In the genomic region with DNA sequence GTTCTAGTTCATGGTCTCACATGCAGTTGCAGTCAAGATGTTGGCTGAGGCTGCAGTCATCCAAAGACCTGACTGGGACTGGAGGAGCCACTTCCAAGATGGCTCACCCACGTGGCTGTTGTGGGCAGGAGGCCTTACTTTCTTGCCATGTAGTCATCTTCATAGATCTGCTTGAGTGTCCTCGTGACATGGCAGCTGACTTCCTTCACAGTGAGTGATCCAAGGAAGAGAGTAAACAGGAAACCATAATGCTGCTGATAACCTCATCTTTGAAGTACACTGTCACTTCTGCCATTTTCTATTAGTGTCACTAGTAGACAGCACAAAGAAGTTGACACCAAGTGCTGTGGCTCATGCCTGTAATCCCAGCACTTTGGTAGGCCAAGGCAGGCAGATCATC, we compare ENCODE assay signal across 9 cellular contexts. TPM values are rescaled to one million over a fixed set of nuclear protein-coding genes. Genes with fewer than 3 reads are reported as not detected.
A peak's percentile ranks its signal among the peaks of the same experiment; 100 is the strongest.
DNase-seq lines count a peak whose midpoint lies in the region; ATAC-seq and TF ChIP-seq lines count a peak whose summit lies in the region.
"Had no signal": no experiment of that assay in that cellular context is flagged by ENCODE, and none has a peak within 500 bp of the region (broad histone marks: within the 10 kb centered on the region; RNA-seq: fewer than 3 reads in every experiment).

No MANE protein-coding gene starts in this region.

- H3K23ac ChIP-seq in trophoblast cell (ENCODE audit: low read length), result no peak overlapping the region

- H3K79me2 ChIP-seq in trophoblast cell (ENCODE audit: control insufficient read depth, insufficient read depth, low read length, poor library complexity), result no peaks in the 10 kb centered on the region

- H3K27me3 Mint-ChIP-seq in IgD-negative memory B cell, result no peaks in the 10 kb centered on the region
- H3K27me3 Mint-ChIP-seq in activated T-cell treated with anti-CD3 and anti-CD28 coated beads, Interleukin-2, amount 50 U/mL, for 72 hours (ENCODE audit: low read depth), result peaks cover 14% of the 10 kb centered on the region

- no peak overlapping the region for H2BK12ac ChIP-seq in trophoblast cell (ENCODE audit: low read length)

- no peaks in the 10 kb centered on the region for H3K79me1 ChIP-seq in trophoblast cell (ENCODE audit: low read length)

- H3K4me1 ChIP-seq in trophoblast cell (ENCODE audit: control insufficient read depth in 1 of 2, insufficient read depth in 2 of 2, low read length in 2 of 2), result no peaks in the 10 kb centered on the region
- H3K4me1 ChIP-seq: body of pancreas had no signal

- H2BK5ac ChIP-seq in trophoblast cell (ENCODE audit: low read depth, low read length, poor library complexity), result no peak overlapping the region

- no peaks in the 10 kb centered on the region for H3K27me3 ChIP-seq in trophoblast cell (ENCODE audit: insufficient read depth, low read length)
- H3K27me3 ChIP-seq: body of pancreas had no signal

- no peak overlapping the region for H3K4me3 ChIP-seq in trophoblast cell (ENCODE audit: low read depth, low read length)
- H3K4me3 ChIP-seq: body of pancreas had no signal

- H4K91ac ChIP-seq in trophoblast cell (ENCODE audit: low read depth, low read length), result no peak overlapping the region

- CTCF ChIA-PET in HEK293T (lab: Yijun Ruan, JAX), result no interaction called here

- no peak overlapping the region for H3K4ac ChIP-seq in trophoblast cell (ENCODE audit: low read depth, low read length)

- no peak overlapping the region for H3K4me2 ChIP-seq in trophoblast cell (ENCODE audit: low read length)

- WGBS in trophoblast cell (ENCODE audit: extremely low coverage, insufficient coverage, insufficient read length), result no CpG with 5 or more reads among the region's 2 CpGs

- H4K8ac ChIP-seq in trophoblast cell (ENCODE audit: low read depth, low read length), result no peak overlapping the region

- no peaks in the 10 kb centered on the region for H3K36me3 Mint-ChIP-seq in IgD-negative memory B cell
- no peaks in the 10 kb centered on the region for H3K36me3 Mint-ChIP-seq in activated T-cell treated with anti-CD3 and anti-CD28 coated beads, Interleukin-2, amount 50 U/mL, for 72 hours (ENCODE audit: insufficient read depth in 2 of 2)

- no peaks in the 10 kb centered on the region for H3K36me3 ChIP-seq in trophoblast cell (ENCODE audit: control insufficient read depth in 1 of 2, insufficient read depth in 2 of 2, low read length in 2 of 2)

- peaks cover 18 to 25% (median 21%) of the 10 kb centered on the region in 3 donors for H3K4me1 Mint-ChIP-seq in IgD-negative memory B cell
- H3K4me1 Mint-ChIP-seq in activated T-cell treated with anti-CD3 and anti-CD28 coated beads, Interleukin-2, amount 50 U/mL, for 72 hours (ENCODE audit: low read depth), result peaks cover 42% of the 10 kb centered on the region

- no peak overlapping the region for H3K9ac ChIP-seq in trophoblast cell (ENCODE audit: low read length)

- POLR2A ChIA-PET in HEK293T (lab: Yijun Ruan, JAX), result no interaction called here

- no peak overlapping the region for H2AK5ac ChIP-seq in trophoblast cell (ENCODE audit: low read length)

- H3K4me3 Mint-ChIP-seq in IgD-negative memory B cell, result peak overlapping the region in 3 of 4 donors; percentile 2 to 72 (median 28)
- peak overlapping the region in 1 of 2 donors; percentile 16 for H3K4me3 Mint-ChIP-seq in activated T-cell treated with anti-CD3 and anti-CD28 coated beads, Interleukin-2, amount 50 U/mL, for 72 hours

- H4K12ac ChIP-seq in trophoblast cell (ENCODE audit: low read depth, low read length), result no peak overlapping the region

- peaks cover 0 to 3% (median 0%) of the 10 kb centered on the region in 3 donors for H3K9me3 Mint-ChIP-seq in IgD-negative memory B cell
- peaks cover 3 to 6% of the 10 kb centered on the region in 2 donors for H3K9me3 Mint-ChIP-seq in activated T-cell treated with anti-CD3 and anti-CD28 coated beads, Interleukin-2, amount 50 U/mL, for 72 hours

- no peak overlapping the region for H3K27ac ChIP-seq in trophoblast cell (ENCODE audit: low read depth, low read length)
- H3K27ac ChIP-seq: body of pancreas had no signal

- ATAC-seq in GM19438 (IDR thresholded peaks at IDR 0.05; ENCODE audit: low read depth, unreplicated experiment), result peak; percentile 65
- ATAC-seq in activated T-cell treated with anti-CD3 and anti-CD28 coated beads, Interleukin-2, amount 50 U/mL, for 72 hours (replicated peaks in 1 of 2), result peak; percentile 87 to 89
- ATAC-seq: body of pancreas had no signal

- H3K14ac ChIP-seq in trophoblast cell (ENCODE audit: low read length), result no peak overlapping the region

- no peak overlapping the region for H2AFZ ChIP-seq in trophoblast cell (ENCODE audit: insufficient read depth, low read length, poor library complexity)

- no peak overlapping the region for H2BK120ac ChIP-seq in trophoblast cell (ENCODE audit: insufficient read depth, low read length, poor library complexity)

- H3K27ac Mint-ChIP-seq in IgD-negative memory B cell, result peak overlapping the region; percentile 59 to 96 (median 60)
- peak overlapping the region; percentile 67 for H3K27ac Mint-ChIP-seq in activated T-cell treated with anti-CD3 and anti-CD28 coated beads, Interleukin-2, amount 50 U/mL, for 72 hours

- DNase-seq in activated T-cell treated with anti-CD3 and anti-CD28 coated beads, Interleukin-2, amount 50 U/mL, for 72 hours, result peak; percentile 77 to 79
- DNase-seq in stimulated activated CD8-positive, alpha-beta memory T cell treated with anti-CD3 and anti-CD28 coated beads, Interleukin-2, amount 100 ng/mL, for 48 hours (ENCODE audit: low read depth in 2 of 2), result peak; percentile 10 to 23
- DNase-seq in NCI-H2171 treated with DMSO at 0.1 percent for 48 hours (lab: John Stamatoyannopoulos, UW) (no peak), trophoblast cell (no peak), HEK293T (ENCODE audit: extremely low spot score) (no peak), AG08396 (ENCODE audit: low spot score) (no peak)

- H3K18ac ChIP-seq in trophoblast cell (ENCODE audit: low read length), result no peak overlapping the region

- no peaks in the 10 kb centered on the region for H3K9me3 ChIP-seq in trophoblast cell (ENCODE audit: insufficient read depth, low read depth, low read length)
- H3K9me3 ChIP-seq: body of pancreas had no signal

TF ChIP-seq in HEK293T, 16 proteins besides CTCF, POLR2A, EP300 and RAD21:
- TF ChIP-seq FOXM1 (IDR thresholded peaks at IDR 0.05; ENCODE audit: borderline replicate concordance) (no peak), CTBP1 (IDR thresholded peaks at IDR 0.05; ENCODE audit: borderline replicate concordance) (no peak), HDGF (IDR thresholded peaks at IDR 0.05; ENCODE audit: borderline replicate concordance) (no peak), ARNT (IDR thresholded peaks at IDR 0.05) (no peak), FOXA1 (IDR thresholded peaks at IDR 0.05) (no peak), LEF1 (IDR thresholded peaks at IDR 0.05; ENCODE audit: borderline replicate concordance) (no peak), SUZ12 (IDR thresholded peaks at IDR 0.05) (no peak), TARDBP (IDR thresholded peaks at IDR 0.05) (no peak), FOXK2 (IDR thresholded peaks at IDR 0.05) (no peak), NFRKB (IDR thresholded peaks at IDR 0.05) (no peak), BHLHE40 (IDR thresholded peaks at IDR 0.05; ENCODE audit: borderline replicate concordance) (no peak), L3MBTL2 (conservative IDR thresholded peaks at IDR 0.05) (no peak), ELF4 (IDR thresholded peaks at IDR 0.05) (no peak), ZNF384 (IDR thresholded peaks at IDR 0.05) (no peak), SP1 (IDR thresholded peaks at IDR 0.05) (no peak)
- TF ChIP-seq, protein P1, sequence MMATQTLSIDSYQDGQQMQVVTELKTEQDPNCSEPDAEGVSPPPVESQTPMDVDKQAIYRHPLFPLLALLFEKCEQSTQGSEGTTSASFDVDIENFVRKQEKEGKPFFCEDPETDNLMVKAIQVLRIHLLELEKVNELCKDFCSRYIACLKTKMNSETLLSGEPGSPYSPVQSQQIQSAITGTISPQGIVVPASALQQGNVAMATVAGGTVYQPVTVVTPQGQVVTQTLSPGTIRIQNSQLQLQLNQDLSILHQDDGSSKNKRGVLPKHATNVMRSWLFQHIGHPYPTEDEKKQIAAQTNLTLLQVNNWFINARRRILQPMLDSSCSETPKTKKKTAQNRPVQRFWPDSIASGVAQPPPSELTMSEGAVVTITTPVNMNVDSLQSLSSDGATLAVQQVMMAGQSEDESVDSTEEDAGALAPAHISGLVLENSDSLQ (IDR thresholded peaks at IDR 0.05), result no peak

RNA-seq across cellular contexts. Expression of a gene that starts 40.1 kb away (rescaled TPM):
- polyA plus RNA-seq in IgD-negative memory B cell, result 84.6 TPM
- total RNA-seq in activated T-cell treated with anti-CD3 and anti-CD28 coated beads, Interleukin-2, amount 50 U/mL, for 72 hours, result 10 to 100 TPM; 64.5 to 71.0 TPM
- polyA plus RNA-seq in trophoblast cell (2013), result 86.1 and 86.4 TPM in 2 replicates

Comparison
In these comparisons a context has a peak if more than half of its experiments do, and no peak if none do; other contexts are left out.
1. DNase-seq: peak in activated T-cell treated with anti-CD3 and anti-CD28 coated beads, Interleukin-2, amount 50 U/mL, for 72 hours (2 of 2) and stimulated activated CD8-positive, alpha-beta memory T cell treated with anti-CD3 and anti-CD28 coated beads, Interleukin-2, amount 100 ng/mL, for 48 hours (2 of 2); none in NCI-H2171 treated with DMSO at 0.1 percent for 48 hours (single experiment), trophoblast cell (0 of 2), HEK293T (single experiment) and AG08396 (single experiment).